8 cellular contexts compared by ENCODE assay signal in the genomic region with DNA sequence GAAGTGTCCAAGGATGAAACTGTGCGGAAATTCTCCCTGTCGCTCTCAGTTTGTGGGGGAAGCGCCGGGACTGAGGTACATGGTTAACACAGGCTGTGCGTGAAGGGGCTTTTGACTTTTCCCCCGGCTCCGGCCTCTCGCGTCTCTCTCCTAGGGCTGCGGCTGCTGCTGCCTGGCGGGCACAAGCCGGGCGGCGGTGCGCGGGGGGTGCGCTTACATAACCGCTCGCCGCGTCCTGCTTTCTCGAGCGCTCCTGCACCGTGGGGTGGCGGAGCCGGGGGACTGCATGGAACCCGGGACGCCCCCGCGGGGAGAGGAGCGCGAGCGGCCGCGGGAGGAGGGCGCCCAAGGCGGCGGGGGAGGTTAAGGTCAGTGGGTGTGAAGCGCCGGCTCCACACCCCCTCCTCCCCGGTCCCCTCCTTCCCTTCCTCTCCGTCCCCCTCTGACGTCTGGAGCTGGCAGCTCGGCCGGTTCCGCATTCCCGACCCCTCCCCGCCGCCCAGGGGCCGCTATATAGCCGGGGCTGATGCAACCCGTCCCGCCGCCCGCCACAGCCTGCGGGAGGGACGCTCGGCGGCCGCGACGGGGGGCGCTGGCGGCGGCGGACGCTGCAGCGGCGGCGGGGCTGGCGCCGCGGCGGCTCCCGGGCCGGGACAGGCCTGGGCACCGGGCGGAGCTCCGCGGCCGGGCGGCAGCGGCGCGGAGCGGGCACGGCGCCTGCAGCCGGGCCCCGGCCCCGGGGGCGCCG. TPM values are rescaled to one million over a fixed set of nuclear protein-coding genes. Genes with fewer than 3 reads are reported as not detected.
DNase-seq lines count a peak whose midpoint lies in the region; ATAC-seq, FAIRE-seq and TF ChIP-seq lines count a peak whose summit lies in the region.

A gene with protein sequence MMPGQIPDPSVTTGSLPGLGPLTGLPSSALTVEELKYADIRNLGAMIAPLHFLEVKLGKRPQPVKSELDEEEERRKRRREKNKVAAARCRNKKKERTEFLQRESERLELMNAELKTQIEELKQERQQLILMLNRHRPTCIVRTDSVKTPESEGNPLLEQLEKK (plus strand): TSS at position 541 of the 748 bp plus-strand sequence. CDS start 9,899 bp downstream, outside the sequence.

- no peak within 1 kb of the TSS for H3K4me3 ChIP-seq in KMS-11 (IDR thresholded peaks at IDR 0.05; ENCODE audit: insufficient read depth, low read depth, low read length)
- peak within 1 kb of the TSS; percentile 51 for H3K4me3 ChIP-seq in K562
- peak within 1 kb of the TSS; percentile 94 for H3K4me3 ChIP-seq in hepatocyte

- peaks cover 10% of the 10 kb centered on the region for H3K27me3 ChIP-seq in CD4-positive, alpha-beta T cell (ENCODE audit: control insufficient read depth, insufficient read depth, low read length)
- H3K27me3 ChIP-seq in KMS-11 (ENCODE audit: insufficient read depth, low read depth): 0 out of 2 replicates have a peak, but pooled peaks cover 4% of the 10 kb centered on the region
- no peaks in the 10 kb centered on the region for H3K27me3 ChIP-seq in K562 (ENCODE audit: control insufficient read depth in 2 of 2, insufficient read depth in 2 of 2, low read length in 2 of 2)
- no peaks in the 10 kb centered on the region for H3K27me3 ChIP-seq in hepatocyte

- H3K79me2 ChIP-seq in KMS-11 (ENCODE audit: insufficient read depth, low read depth): no peaks in the 10 kb centered on the region
- no peaks in the 10 kb centered on the region for H3K79me2 ChIP-seq in K562 (ENCODE audit: control insufficient read depth, insufficient read depth, low read length)
- H3K79me2 ChIP-seq in hepatocyte: peaks cover 44% of the 10 kb centered on the region

- in situ Hi-C loops in K562 (cut with MboI): no loop called here

- H3K9me3 Mint-ChIP-seq in CD4-positive, alpha-beta T cell: peaks cover 2% of the 10 kb centered on the region

- no peaks in the 10 kb centered on the region for H3K4me1 Mint-ChIP-seq in CD4-positive, alpha-beta T cell (ENCODE audit: low read depth)

- WGBS in K562 (ENCODE audit: insufficient coverage, low coverage, missing lambda C conversion rate): 13% methylated on average over 15 of the region's 93 CpGs
- WGBS in hepatocyte (ENCODE audit: low lambda C conversion rate, missing lambda C conversion rate): 1% methylated on average over 25 of the region's 93 CpGs

- H3K36me3 ChIP-seq in KMS-11 (ENCODE audit: insufficient read depth): no peaks in the 10 kb centered on the region
- no peaks in the 10 kb centered on the region for H3K36me3 ChIP-seq in K562 (ENCODE audit: control insufficient read depth, insufficient read depth, low read length)
- no peaks in the 10 kb centered on the region for H3K36me3 ChIP-seq in hepatocyte (replicated peaks; ENCODE audit: insufficient read depth, low read depth)

- H3K27ac Mint-ChIP-seq in CD4-positive, alpha-beta T cell: no peak within 1 kb of the TSS

- no peak within 1 kb of the TSS for H3K27ac ChIP-seq in CD4-positive, alpha-beta T cell (ENCODE audit: low read depth, low read length)
- H3K27ac ChIP-seq in KMS-11: no peak within 1 kb of the TSS
- no peak within 1 kb of the TSS for H3K27ac ChIP-seq in K562 (ENCODE audit: extremely low read depth, low read depth, low read length)
- H3K27ac ChIP-seq in hepatocyte: peak within 1 kb of the TSS; percentile 68

- H3K9ac ChIP-seq in KMS-11 (no peak within 1 kb of the TSS; the same call in 1 of the 2 replicates), K562 (ENCODE audit: insufficient read depth in 1 of 2, low read depth in 2 of 2, low read length in 2 of 2) (peak within 1 kb of the TSS; percentile 57 to 89; a peak in 3 of 4 replicates)

- no peak for TF ChIP-seq CTCF in CD4-positive, alpha-beta T cell (IDR thresholded peaks at IDR 0.05)
- no peak for TF ChIP-seq CTCF in KMS-11 (conservative IDR thresholded peaks at IDR 0.05; ENCODE audit: low read depth, low read length)
- TF ChIP-seq CTCF in K562 (IDR thresholded peaks at IDR 0.05 in 2 of 3, conservative IDR thresholded peaks at IDR 0.05 in 1 of 3; ENCODE audit: insufficient read depth in 2 of 3, low read depth in 1 of 3, low read length in 3 of 3): peak in 1 of 3 experiments; percentile 15; a peak in 2 of 6 replicates
- TF ChIP-seq CTCF in hepatocyte (IDR thresholded peaks at IDR 0.05; ENCODE audit: poor library complexity): peak; percentile 17

- peak within 1 kb of the TSS; percentile 88 for H3K4me3 Mint-ChIP-seq in CD4-positive, alpha-beta T cell

- peak; percentile 74 for ATAC-seq in CD4-positive, alpha-beta T cell (ENCODE audit: poor library complexity)
- ATAC-seq in GM19452 (IDR thresholded peaks at IDR 0.05; ENCODE audit: unreplicated experiment): peak; percentile 42
- peak; percentile 84 for ATAC-seq in K562
- ATAC-seq in GM21526 (IDR thresholded peaks at IDR 0.05; ENCODE audit: low FRiP score, unreplicated experiment): no peak

- peaks cover 33% of the 10 kb centered on the region for H3K27me3 Mint-ChIP-seq in CD4-positive, alpha-beta T cell

- FAIRE-seq in K562 (lab: Jason Lieb, UNC): no peak

- BruUV-seq in K562 (replicated peaks; lab: Mats Ljungman, UMichigan): TSS peak; percentile 72

- intact Hi-C loops in CD4-positive, alpha-beta T cell (cut with DNase I, micrococcal nuclease): loop anchor here in 1 of 2 experiments (5.0 to 10.0 kb wide), 2 partner anchors 95 to 123 kb away; no protein-coding TSS in a partner anchor
- intact Hi-C loops in K562 (cut with micrococcal nuclease): no loop called here

- H3K9me1 ChIP-seq in K562 (ENCODE audit: control insufficient read depth, insufficient read depth, low read length): no peaks in the 10 kb centered on the region

- H3K4me2 ChIP-seq in KMS-11 (peak within 1 kb of the TSS; percentile 64), K562 (ENCODE audit: insufficient read depth, low read length) (peak within 1 kb of the TSS; percentile 62), hepatocyte (peak within 1 kb of the TSS; percentile 87)

- H4K20me1 ChIP-seq in KMS-11 (ENCODE audit: insufficient read depth) (no peaks in the 10 kb centered on the region), K562 (replicated peaks; ENCODE audit: control insufficient read depth, insufficient read depth, low read length) (peaks cover 5% of the 10 kb centered on the region; the same call in 1 of the 2 replicates), hepatocyte (ENCODE audit: insufficient read depth, poor library complexity, severe bottlenecking) (peaks cover 38% of the 10 kb centered on the region)

- TF ChIP-seq RAD21 in K562 (CRISPR knock-in tag; conservative IDR thresholded peaks at IDR 0.05 in 1 of 2, IDR thresholded peaks at IDR 0.05 in 1 of 2): 0 out of 4 replicates have a peak, but pooled peaks of 1 of the 2 experiments have one; percentile 9

- no peak for TF ChIP-seq EP300 in K562 (IDR thresholded peaks at IDR 0.05; ENCODE audit: low read length)

- H3K4me1 ChIP-seq in KMS-11 (ENCODE audit: low read depth, poor library complexity, severe bottlenecking) (peaks cover 17% of the 10 kb centered on the region), K562 (replicated peaks in 1 of 2; ENCODE audit: control insufficient read depth in 2 of 2, insufficient read depth in 2 of 2, low read length in 2 of 2) (peaks cover 0 to 16% of the 10 kb centered on the region in 2 experiments; a peak in 4 of 5 replicates), hepatocyte (ENCODE audit: insufficient read depth) (peaks cover 35% of the 10 kb centered on the region)

- H3K9me2 ChIP-seq in hepatocyte (replicated peaks; ENCODE audit: insufficient read depth): no peaks in the 10 kb centered on the region

- peak; percentile 12 to 57 (median 32) for DNase-seq in CD4-positive, alpha-beta T cell
- DNase-seq in T-helper 2 cell: peak in 4 of 5 experiments; percentile 1 to 42 (median 14)
- peak; percentile 40 to 69 (median 60) for DNase-seq in K562 (ENCODE audit: extremely low read depth in 1 of 4, low spot score in 3 of 4)
- peak; percentile 93 for DNase-seq in hepatocyte (ENCODE audit: low spot score)
- peak; percentile 81 for DNase-seq in putamen (ENCODE audit: low spot score)

- H3K9me3 ChIP-seq in CD4-positive, alpha-beta T cell (ENCODE audit: control insufficient read depth, low read length): no peaks in the 10 kb centered on the region
- H3K9me3 ChIP-seq in K562 (replicated peaks; ENCODE audit: control insufficient read depth, insufficient read depth, low read depth, low read length) (no peaks in the 10 kb centered on the region), hepatocyte (ENCODE audit: low read depth) (no peaks in the 10 kb centered on the region)

- CTCF ChIA-PET in CD4-positive, alpha-beta T cell (lab: Charles Lee): no interaction called here
- CTCF ChIA-PET in K562 (lab: Yijun Ruan, JAX; ENCODE audit: low intra/inter-chr PET ratio): no interaction called here

- POLR2A ChIA-PET in CD4-positive, alpha-beta T cell (lab: Charles Lee): no interaction called here
- POLR2A ChIA-PET in K562 (lab: Yijun Ruan, JAX): interaction anchor here (0.6 to 1.0 kb wide), 3 partner anchors 8 to 48 kb away, joined by 3 to 4 read pairs (median 3); no protein-coding TSS in a partner anchor

- H3K36me3 Mint-ChIP-seq in CD4-positive, alpha-beta T cell (ENCODE audit: low read depth): no peaks in the 10 kb centered on the region

- TF ChIP-seq POLR2A in K562 (conservative IDR thresholded peaks at IDR 0.05): no peak

- peak within 1 kb of the TSS; percentile 69 for H2AFZ ChIP-seq in KMS-11 (ENCODE audit: low read depth)
- peak within 1 kb of the TSS; percentile 70 for H2AFZ ChIP-seq in K562 (ENCODE audit: low read depth, low read length)
- H2AFZ ChIP-seq in hepatocyte: peak within 1 kb of the TSS; percentile 64

TF ChIP-seq in K562, 482 proteins besides CTCF, POLR2A, EP300 and RAD21 (continues in another document):
- TF ChIP-seq NFXL1 (CRISPR knock-in tag; IDR thresholded peaks at IDR 0.05): no peak

RNA-seq across cellular contexts. Expression of the gene that starts here (rescaled TPM):
- 1 to 10 TPM; 1.1 to 1.2 TPM for total RNA-seq in CD4-positive, alpha-beta T cell
- total RNA-seq in K562 (2011; cell fraction: chromatin; rRNA removed; ENCODE audit: low replicate concordance): 1.3 and 2.2 TPM in 2 replicates
- 0.67 and 1.3 TPM in 2 replicates for total RNA-seq in K562 (2011; cell fraction: nucleolus; rRNA removed)
- 1.5 and 1.6 TPM in 2 replicates for total RNA-seq in K562 (2011; cell fraction: nucleoplasm; rRNA removed)
- 13.8 and 16.7 TPM in 2 replicates for total RNA-seq in K562 (2014; rRNA removed)
- 2.5 and 3.1 TPM in 2 replicates for total RNA-seq in K562 (2014; rRNA removed; fragmentation: Illumina TruSeq; extraction: Trizol)
- 1.7 and 2.4 TPM in 2 replicates for total RNA-seq in K562 (2015; rRNA removed; fragmentation: Illumina TruSeq; extraction: Trizol)
- 8.9 and 9.6 TPM in 2 replicates for total RNA-seq in K562 (2021)
- 0.78 and 4.6 TPM in 2 replicates for polyA plus RNA-seq in K562 (2011; rRNA removed)
- polyA plus RNA-seq in K562 (2011; cell fraction: cytosol; rRNA removed): 1.1 and 4.4 TPM in 2 replicates
- 1.1 and 4.5 TPM in 2 replicates for polyA plus RNA-seq in K562 (2011; cell fraction: nucleus; rRNA removed)
- 2.0 and 14.4 TPM in 2 replicates for polyA plus RNA-seq in K562 (2012)
- 4.6 and 5.4 TPM in 2 replicates for polyA plus RNA-seq in K562 (2014; fragmentation: Illumina TruSeq; extraction: Trizol)
- polyA plus RNA-seq in K562 (2014; fragmentation: Nextera tagmentation; extraction: Ambion mirVana): under 1 TPM; 0.27 to 0.34 TPM
- polyA plus RNA-seq in K562 (2014; rRNA removed): 8.5 and 16.5 TPM in 2 replicates
- 0.53 and 2.8 TPM in 2 replicates for polyA minus RNA-seq in K562 (2011; rRNA and poly(A)+ RNA removed)
- polyA minus RNA-seq in K562 (2011; cell fraction: cytosol; rRNA and poly(A)+ RNA removed): 7.4 TPM in 1 of 2 replicates, not detected in the other
- 0.40 and 3.4 TPM in 2 replicates for polyA minus RNA-seq in K562 (2011; cell fraction: nucleus; rRNA and poly(A)+ RNA removed)
- total RNA-seq in hepatocyte: 68.9 and 89.0 TPM in 2 replicates
- polyA plus RNA-seq in hepatocyte: 79.9 and 85.4 TPM in 2 replicates

Comparison
In these comparisons a context has a peak if more than half of its experiments do, and no peak if none do; other contexts are left out.
1. DNase-seq: peak in every context shown above with its lines; median percentile 93 in hepatocyte; 81 in putamen; 60 in K562; 32 in CD4-positive, alpha-beta T cell; 14 in T-helper 2 cell.